Comparison of ENCODE assay signal across 1 cellular context in genomic region chr1:201955009-201955749, GRCh38.
TF ChIP-seq lines count a peak whose summit lies in the region.

Gene TIMM17A (plus strand): TSS chr1:201955503. CDS start chr1:201955527, 24 bp downstream.

TF ChIP-seq in HepG2, 621 proteins besides CTCF, POLR2A, EP300 and RAD21 (continued from another document and continues in another):
- TF ChIP-seq TFDP1 (CRISPR knock-in tag; IDR thresholded peaks at IDR 0.05; ENCODE audit: borderline replicate concordance) (peak; percentile 51; the same call in 1 of the 2 replicates), SYNCRIP (IDR thresholded peaks at IDR 0.05; ENCODE audit: insufficient read depth, low read depth, low read length) (no peak), SATB2 (CRISPR knock-in tag; IDR thresholded peaks at IDR 0.05) (no peak), HOXA3 (CRISPR knock-in tag; IDR thresholded peaks at IDR 0.05) (peak; percentile 86), SOX5 (CRISPR knock-in tag; IDR thresholded peaks at IDR 0.05; ENCODE audit: borderline replicate concordance) (peak; percentile 66), SCMH1 (CRISPR knock-in tag; IDR thresholded peaks at IDR 0.05; ENCODE audit: borderline replicate concordance) (no peak), ZNF501 (CRISPR knock-in tag; IDR thresholded peaks at IDR 0.05) (peak; percentile 82), MAF1 (CRISPR knock-in tag; IDR thresholded peaks at IDR 0.05; ENCODE audit: borderline replicate concordance) (no peak), ZHX2 (IDR thresholded peaks at IDR 0.05; ENCODE audit: low read depth) (no peak; the same call in 1 of the 2 replicates), ZHX2 (CRISPR knock-in tag; IDR thresholded peaks at IDR 0.05; ENCODE audit: borderline replicate concordance) (0 out of 2 replicates have a peak, but pooled peaks have one; percentile 46), ZNF557 (CRISPR knock-in tag; IDR thresholded peaks at IDR 0.05) (no peak), NFKB2 (CRISPR knock-in tag; IDR thresholded peaks at IDR 0.05; ENCODE audit: borderline replicate concordance) (peak; percentile 70; the same call in 1 of the 2 replicates), ZHX1 (CRISPR knock-in tag; IDR thresholded peaks at IDR 0.05; ENCODE audit: low read depth) (peak; percentile 78), UBTF (CRISPR knock-in tag; IDR thresholded peaks at IDR 0.05) (peak; percentile 49), JUNB (CRISPR knock-in tag; IDR thresholded peaks at IDR 0.05; ENCODE audit: borderline replicate concordance) (no peak), NCOR1 (IDR thresholded peaks at IDR 0.05; ENCODE audit: borderline replicate concordance, low read length) (no peak), SIX1 (CRISPR knock-in tag; IDR thresholded peaks at IDR 0.05; ENCODE audit: borderline replicate concordance) (peak; percentile 40; the same call in 1 of the 2 replicates), THAP11 (CRISPR knock-in tag; IDR thresholded peaks at IDR 0.05) (peak; percentile 88), TIGD3 (CRISPR knock-in tag; IDR thresholded peaks at IDR 0.05; ENCODE audit: borderline replicate concordance) (no peak), HOXA5 (CRISPR knock-in tag; IDR thresholded peaks at IDR 0.05) (peak; percentile 52; the same call in 1 of the 2 replicates), ELF1 (CRISPR knock-in tag; IDR thresholded peaks at IDR 0.05) (peak; percentile 95), HBP1 (CRISPR knock-in tag; IDR thresholded peaks at IDR 0.05; ENCODE audit: low read depth) (0 out of 2 replicates have a peak, but pooled peaks have one; percentile 43), ARNTL (CRISPR knock-in tag; IDR thresholded peaks at IDR 0.05) (no peak), ZNF234 (CRISPR knock-in tag; conservative IDR thresholded peaks at IDR 0.05) (no peak), ZNF354B (CRISPR knock-in tag; IDR thresholded peaks at IDR 0.05) (no peak), ZNF333 (CRISPR knock-in tag; IDR thresholded peaks at IDR 0.05; ENCODE audit: borderline replicate concordance) (peak; percentile 57; the same call in 1 of the 2 replicates), ZNF451 (CRISPR knock-in tag; IDR thresholded peaks at IDR 0.05) (no peak), CHD4 (IDR thresholded peaks at IDR 0.05; ENCODE audit: borderline replicate concordance, low read length) (peak; percentile 74; the same call in 1 of the 2 replicates), NCOA1 (CRISPR knock-in tag; IDR thresholded peaks at IDR 0.05) (0 out of 2 replicates have a peak, but pooled peaks have one; percentile 49), ZNF414 (CRISPR knock-in tag; IDR thresholded peaks at IDR 0.05) (peak; percentile 50; the same call in 1 of the 2 replicates), ZNF280B (CRISPR knock-in tag; IDR thresholded peaks at IDR 0.05; ENCODE audit: borderline replicate concordance) (peak; percentile 93), ZNF18 (CRISPR knock-in tag; IDR thresholded peaks at IDR 0.05; ENCODE audit: insufficient replicate concordance) (no peak), ZNF326 (CRISPR knock-in tag; IDR thresholded peaks at IDR 0.05; ENCODE audit: borderline replicate concordance) (no peak), PRDM4 (CRISPR knock-in tag; IDR thresholded peaks at IDR 0.05; ENCODE audit: borderline replicate concordance) (no peak; the same call in 1 of the 2 replicates)
